Comparison of ENCODE assay signal across 7 cellular contexts in the genomic region with DNA sequence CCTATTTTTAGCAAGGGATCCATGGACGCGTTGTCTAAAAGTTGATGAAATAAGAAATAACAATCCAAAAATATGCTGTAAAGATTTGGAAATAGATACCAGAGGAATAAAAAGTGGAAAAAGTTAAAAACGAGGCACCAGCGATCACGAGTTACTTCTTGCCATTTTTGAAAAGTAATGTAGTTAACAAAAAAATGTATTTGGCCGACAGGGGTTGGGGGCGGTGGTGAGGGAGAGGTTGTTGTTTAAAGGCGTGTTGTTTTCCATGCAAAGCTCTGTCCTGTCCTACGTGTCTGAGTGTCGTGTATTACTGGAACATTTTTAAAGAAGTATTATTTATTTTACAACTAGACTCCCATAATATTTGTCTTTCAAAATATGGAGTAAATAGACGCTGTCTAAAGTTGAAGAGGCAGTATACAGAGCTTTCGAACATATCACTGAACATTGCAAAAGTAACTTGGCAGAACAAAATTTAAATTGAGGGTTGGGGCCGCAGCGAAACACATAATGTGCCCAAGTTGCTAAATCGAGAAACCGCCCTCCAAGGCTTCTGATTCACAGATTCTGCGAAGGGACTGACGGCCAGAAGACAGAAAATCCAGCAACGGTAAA. TPM values are rescaled to one million over a fixed set of nuclear protein-coding genes. Genes with fewer than 3 reads are reported as not detected.
DNase-seq lines count a peak whose midpoint lies in the region; ATAC-seq and TF ChIP-seq lines count a peak whose summit lies in the region.

No MANE protein-coding gene starts in this region.

- peak overlapping the region; percentile 57 for H3K4me2 ChIP-seq in IMR-90 (ENCODE audit: low read depth, low read length)

- H3K27ac ChIP-seq in IMR-90 (ENCODE audit: insufficient read depth, low read length) (peak overlapping the region; percentile 78), liver (ENCODE audit: low read depth in 1 of 2, low read length in 2 of 2) (peak overlapping the region; percentile 88 to 91), subcutaneous abdominal adipose tissue (ENCODE audit: low read depth, low read length) (peak overlapping the region; percentile 83)
- H3K27ac ChIP-seq in effector memory CD4-positive, alpha-beta T cell (ENCODE audit: insufficient read depth, low read length, poor library complexity, severe bottlenecking) = no peak overlapping the region

- H4K91ac ChIP-seq in IMR-90 (ENCODE audit: insufficient read depth, low read depth, low read length) = peak overlapping the region; percentile 59

- H3K4ac ChIP-seq in IMR-90 (ENCODE audit: low read depth, low read length) = peak overlapping the region; percentile 67

- no peak overlapping the region for H2BK20ac ChIP-seq in IMR-90 (ENCODE audit: low read depth, low read length)

- H2BK120ac ChIP-seq in IMR-90 (ENCODE audit: low read depth, low read length) = peak overlapping the region; percentile 51; the same call in 1 of the 2 replicates

- no peak overlapping the region for H2BK15ac ChIP-seq in IMR-90 (ENCODE audit: low read depth, low read length)

- peak overlapping the region; percentile 87 for H3K27ac Mint-ChIP-seq in MCF 10A (ENCODE audit: low read depth, unreplicated experiment)

- dilution Hi-C loops in IMR-90 (cut with HindIII; ENCODE audit: low sequenced_read_pairs, unreplicated experiment) = no loop called here

- H4K8ac ChIP-seq in IMR-90 (ENCODE audit: low read depth in 2 of 2, low read length in 2 of 2) = peak overlapping the region; percentile 15 to 50

- H3K14ac ChIP-seq in IMR-90 (replicated peaks; ENCODE audit: low read depth, low read length) = peak overlapping the region; percentile 75; the same call in 1 of the 2 replicates

- H4K20me1 ChIP-seq in IMR-90 (ENCODE audit: insufficient read depth, low read length) = peaks cover 4% of the 10 kb centered on the region; the same call in 1 of the 2 replicates

- BruUV-seq in IMR-90 (replicated peaks; lab: Mats Ljungman, UMichigan) (no TSS peak), MCF 10A (replicated peaks; lab: Mats Ljungman, UMichigan) (no TSS peak)

- H3K18ac ChIP-seq in IMR-90 (ENCODE audit: low read depth, low read length) = no peak overlapping the region

- H3K36me3 ChIP-seq in IMR-90 (ENCODE audit: control insufficient read depth, insufficient read depth, low read length) (no peaks in the 10 kb centered on the region), liver (ENCODE audit: control insufficient read depth in 4 of 4, insufficient read depth in 3 of 4, low read depth in 1 of 4, low read length in 3 of 4) (no peaks in the 10 kb centered on the region), subcutaneous abdominal adipose tissue (ENCODE audit: control insufficient read depth in 5 of 5, insufficient read depth in 5 of 5, low read length in 5 of 5) (no peaks in the 10 kb centered on the region)
- H3K36me3 ChIP-seq in effector memory CD4-positive, alpha-beta T cell (ENCODE audit: control insufficient read depth, insufficient read depth, low read length) = no peaks in the 10 kb centered on the region

- H3K79me1 ChIP-seq in IMR-90 (ENCODE audit: low read depth in 1 of 2, low read length in 2 of 2) = peaks cover 12 to 26% of the 10 kb centered on the region in 2 experiments; a peak in 3 of 4 replicates

- CTCF ChIA-PET in IMR-90 (lab: Yijun Ruan, JAX) (no interaction called here), MCF 10A (lab: Yijun Ruan, JAX) (interaction anchor here (0.5 to 0.6 kb wide), 2 partner anchors 42 to 61 kb away, joined by 3 read pairs; no protein-coding TSS in a partner anchor)

- peak overlapping the region; percentile 83 for H3K4me3 Mint-ChIP-seq in MCF 10A (ENCODE audit: unreplicated experiment)

- POLR2A ChIA-PET in IMR-90 (lab: Charles Lee; ENCODE audit: unreplicated experiment) (no interaction called here), MCF 10A (lab: Yijun Ruan, JAX) (interaction anchor here (0.7 to 1.6 kb wide), 5 partner anchors 8 to 137 kb away, joined by 3 to 7 read pairs (median 4); a partner anchor contains a TSS)

- H2AFZ ChIP-seq in IMR-90 (replicated peaks; ENCODE audit: low read length, poor library complexity) = peak overlapping the region; percentile 97

- H3K4me1 Mint-ChIP-seq in MCF 10A (ENCODE audit: insufficient read depth, unreplicated experiment) = peaks cover 9% of the 10 kb centered on the region

- DNase-seq in IMR-90 (no peak), MCF 10A (ENCODE audit: unreplicated experiment) (no peak), NCI-H69 (lab: John Stamatoyannopoulos, UW) (no peak)
- DNase-seq in effector memory CD4-positive, alpha-beta T cell = no peak
- DNase-seq in activated naive CD4-positive, alpha-beta T cell treated with anti-CD3 and anti-CD28 coated beads, Interleukin-2, amount 50 U/mL, for 16 hours = no peak

- intact Hi-C loops in IMR-90 (cut with micrococcal nuclease) (no loop called here), MCF 10A (cut with micrococcal nuclease) (no loop called here)

- H3K27me3 Mint-ChIP-seq in MCF 10A (ENCODE audit: insufficient read depth, unreplicated experiment) = no peaks in the 10 kb centered on the region

- no peaks in the 10 kb centered on the region for H3K9me3 Mint-ChIP-seq in MCF 10A (ENCODE audit: unreplicated experiment)

- WGBS in IMR-90 (ENCODE audit: extremely low coverage in 2 of 2, insufficient read length in 1 of 2), 2 experiments = 0% methylated on average over 13 of the region's 19 CpGs; no CpG with 5 or more reads in 1 of the 2 experiments
- WGBS in liver = 25% methylated on average over 19 of the region's 19 CpGs

- H4K5ac ChIP-seq in IMR-90 (ENCODE audit: low read depth, low read length) = no peak overlapping the region

- no peak for TF ChIP-seq POLR2A in IMR-90 (IDR thresholded peaks at IDR 0.05; ENCODE audit: low read depth, low read length)

- H3K4me3 ChIP-seq in IMR-90 (ENCODE audit: insufficient read depth, low read depth, low read length) (peak overlapping the region; percentile 56), liver (ENCODE audit: low read depth in 1 of 3, low read length in 3 of 3) (peak overlapping the region; percentile 62 to 91 (median 72)), subcutaneous abdominal adipose tissue (ENCODE audit: low read depth in 1 of 5, low read length in 5 of 5) (peak overlapping the region; percentile 50 to 69 (median 63))
- no peak overlapping the region for H3K4me3 ChIP-seq in effector memory CD4-positive, alpha-beta T cell (ENCODE audit: insufficient read depth, low read depth, low read length, poor library complexity, severe bottlenecking)

- H2BK5ac ChIP-seq in IMR-90 (ENCODE audit: low read depth, low read length, poor library complexity, severe bottlenecking) = peak overlapping the region; percentile 43

- no peak overlapping the region for H2AK5ac ChIP-seq in IMR-90 (ENCODE audit: low read depth, low read length)

- in situ Hi-C loops in IMR-90 (cut with MboI; ENCODE audit: low sequenced_read_pairs) = no loop called here

- H3K36me3 Mint-ChIP-seq in MCF 10A (ENCODE audit: insufficient read depth, unreplicated experiment) = no peaks in the 10 kb centered on the region

- peaks cover 7% of the 10 kb centered on the region for H3K4me1 ChIP-seq in IMR-90 (ENCODE audit: control insufficient read depth, insufficient read depth, low read length)
- H3K4me1 ChIP-seq in liver (ENCODE audit: control insufficient read depth in 4 of 4, insufficient read depth in 4 of 4, low read length in 3 of 4) = peaks cover 7 to 34% (median 21%) of the 10 kb centered on the region in 4 donors
- peaks cover 1 to 23% (median 21%) of the 10 kb centered on the region in 5 donors for H3K4me1 ChIP-seq in subcutaneous abdominal adipose tissue (ENCODE audit: control insufficient read depth in 5 of 5, insufficient read depth in 5 of 5, low read length in 5 of 5)
- H3K4me1 ChIP-seq in effector memory CD4-positive, alpha-beta T cell (ENCODE audit: control insufficient read depth, insufficient read depth, low read length, poor library complexity, severe bottlenecking) = peaks cover 3% of the 10 kb centered on the region

- H2AK9ac ChIP-seq in IMR-90 (replicated peaks; ENCODE audit: low read depth, low read length, poor library complexity) = peak overlapping the region; percentile 93

- H3K9ac ChIP-seq in IMR-90 (ENCODE audit: low read depth, low read length) (peak overlapping the region; percentile 40), liver (ENCODE audit: low read depth in 1 of 2, low read length in 2 of 2) (peak overlapping the region; percentile 69 to 84), subcutaneous abdominal adipose tissue (ENCODE audit: low read length in 5 of 5) (peak overlapping the region in 4 of 5 donors; percentile 53 to 82 (median 76))

- H3K9me1 ChIP-seq in IMR-90 (ENCODE audit: insufficient read depth, low read length) = 0 out of 2 replicates have a peak, but pooled peaks cover 4% of the 10 kb centered on the region

- H3K23ac ChIP-seq in IMR-90 (ENCODE audit: low read depth, low read length) = peak overlapping the region; percentile 75

- no peaks in the 10 kb centered on the region for H3K9me3 ChIP-seq in IMR-90 (ENCODE audit: control insufficient read depth, insufficient read depth, low read length)
- no peaks in the 10 kb centered on the region for H3K9me3 ChIP-seq in liver (ENCODE audit: control insufficient read depth in 4 of 4, low read length in 3 of 4)
- H3K9me3 ChIP-seq in subcutaneous abdominal adipose tissue (ENCODE audit: control insufficient read depth in 5 of 5, low read length in 5 of 5) = no peaks in the 10 kb centered on the region
- no peaks in the 10 kb centered on the region for H3K9me3 ChIP-seq in effector memory CD4-positive, alpha-beta T cell (ENCODE audit: control insufficient read depth, low read length)

- no peak for TF ChIP-seq CTCF in IMR-90 (conservative IDR thresholded peaks at IDR 0.05; ENCODE audit: low read depth, low read length)
- no peak for TF ChIP-seq CTCF in MCF 10A (IDR thresholded peaks at IDR 0.05; ENCODE audit: unreplicated experiment)
- TF ChIP-seq CTCF in liver (IDR thresholded peaks at IDR 0.05; ENCODE audit: low read depth, low read length, missing input control) = no peak

- TF ChIP-seq RAD21 in IMR-90 (IDR thresholded peaks at IDR 0.05; ENCODE audit: low read length) (no peak), liver (IDR thresholded peaks at IDR 0.05) (no peak)

- 0 out of 2 replicates have a peak, but pooled peaks have one; percentile 4 for ATAC-seq in IMR-90 (ENCODE audit: low read depth)

- H3K27me3 ChIP-seq in IMR-90 (ENCODE audit: control insufficient read depth, insufficient read depth, low read length) (no peaks in the 10 kb centered on the region), liver (ENCODE audit: control insufficient read depth in 4 of 4, insufficient read depth in 4 of 4, low read length in 3 of 4) (no peaks in the 10 kb centered on the region), subcutaneous abdominal adipose tissue (ENCODE audit: control insufficient read depth in 5 of 5, insufficient read depth in 4 of 5, low read length in 5 of 5) (peaks cover 0 to 5% (median 0%) of the 10 kb centered on the region in 5 donors)
- peaks cover 8% of the 10 kb centered on the region for H3K27me3 ChIP-seq in effector memory CD4-positive, alpha-beta T cell (replicated peaks; ENCODE audit: control insufficient read depth, insufficient read depth, low read length, poor library complexity, severe bottlenecking)

- peak overlapping the region; percentile 58 for H3K56ac ChIP-seq in IMR-90 (ENCODE audit: extremely low read depth, insufficient read depth, low read length)

RNA-seq across cellular contexts. Expression of a gene that starts 0.8 kb away (rescaled TPM):
- total RNA-seq in IMR-90 (2012; rRNA removed) (10.8 and 11.9 TPM in 2 replicates), MCF 10A (2022) (5.2 and 5.8 TPM in 2 replicates), liver (10 to 100 TPM; 21.3 to 31.9 TPM)
- polyA plus RNA-seq in IMR-90 (2012; rRNA removed) (20.7 and 22.6 TPM in 2 replicates), liver (10 to 100 TPM; 19.7 to 25.6 TPM)
- 22.8 and 28.6 TPM in 2 replicates for polyA plus RNA-seq in IMR-90 (2012; cell fraction: cytosol; rRNA removed)
- polyA plus RNA-seq in IMR-90 (2012; cell fraction: nucleus; rRNA removed; ENCODE audit: low replicate concordance) = 43.7 and 78.5 TPM in 2 replicates

RNA-seq across cellular contexts. Expression of a gene that starts 44.0 kb away (rescaled TPM):
- total RNA-seq in IMR-90 (2012; rRNA removed) (26.4 and 26.7 TPM in 2 replicates), MCF 10A (2022) (38.1 and 53.3 TPM in 2 replicates), liver (10 to 100 TPM; 19.0 to 20.2 TPM)
- polyA plus RNA-seq in IMR-90 (2012; rRNA removed) (75.4 and 97.4 TPM in 2 replicates), liver (10 to 100 TPM; 59.6 to 62.0 TPM)
- 45.7 and 79.8 TPM in 2 replicates for polyA plus RNA-seq in IMR-90 (2012; cell fraction: cytosol; rRNA removed)
- polyA plus RNA-seq in IMR-90 (2012; cell fraction: nucleus; rRNA removed; ENCODE audit: low replicate concordance) = 20.4 and 41.5 TPM in 2 replicates

RNA-seq across cellular contexts. Expression of a gene that starts 44.1 kb away (rescaled TPM):
- total RNA-seq in IMR-90 (2012; rRNA removed) = 8.3 and 10.8 TPM in 2 replicates
- 33.4 and 40.3 TPM in 2 replicates for polyA plus RNA-seq in IMR-90 (2012; rRNA removed)
- polyA plus RNA-seq in IMR-90 (2012; cell fraction: cytosol; rRNA removed) = 10.1 and 17.9 TPM in 2 replicates
- 126 and 287 TPM in 2 replicates for polyA plus RNA-seq in IMR-90 (2012; cell fraction: nucleus; rRNA removed; ENCODE audit: low replicate concordance)
- 9.3 and 23.6 TPM in 2 replicates for total RNA-seq in MCF 10A (2022)
- total RNA-seq in liver = 10 to 100 TPM; 15.9 to 19.2 TPM
- polyA plus RNA-seq in liver = 10 to 100 TPM; 16.4 to 17.8 TPM

RNA-seq across cellular contexts. Expression of a gene that starts 57.6 kb away (rescaled TPM):
- total RNA-seq in IMR-90 (2012; rRNA removed) (under 0.01 and 0.18 TPM in 2 replicates), MCF 10A (2022) (0.28 TPM in 1 of 2 replicates, not detected in the other), liver (1 to 10 TPM; 3.1 to 4.3 TPM)
- polyA plus RNA-seq in IMR-90 (2012; rRNA removed) (0.50 and 0.57 TPM in 2 replicates), liver (1 to 10 TPM; 2.1 to 5.0 TPM)
- polyA plus RNA-seq in IMR-90 (2012; cell fraction: cytosol; rRNA removed) = 0.37 and 0.64 TPM in 2 replicates
- 0.23 and 0.41 TPM in 2 replicates for polyA plus RNA-seq in IMR-90 (2012; cell fraction: nucleus; rRNA removed; ENCODE audit: low replicate concordance)
